In genomic region chr19:8451885-8452284, GRCh38 we compare ENCODE assay signal across 10 cellular contexts. TPM values are rescaled to one million over a fixed set of nuclear protein-coding genes. Genes with fewer than 3 reads are reported as not detected.
A peak's percentile ranks its signal among the peaks of the same experiment; 100 is the strongest.
DNase-seq lines count a peak whose midpoint lies in the region; ATAC-seq and TF ChIP-seq lines count a peak whose summit lies in the region.
"Had no signal": no experiment of that assay in that cellular context is flagged by ENCODE, and none has a peak within 500 bp of the region (broad histone marks: within the 10 kb centered on the region; RNA-seq: fewer than 3 reads in every experiment).

No MANE protein-coding gene starts in this region.

- H3K27me3 Mint-ChIP-seq in activated T-cell treated with anti-CD3 and anti-CD28 coated beads, Interleukin-2, amount 50 U/mL, for 72 hours (ENCODE audit: low read depth): no peaks in the 10 kb centered on the region
- H3K27me3 Mint-ChIP-seq in T-cell: no peaks in the 10 kb centered on the region
- no peaks in the 10 kb centered on the region for H3K27me3 Mint-ChIP-seq in stimulated activated naive CD8-positive, alpha-beta T cell treated with anti-CD3 and anti-CD28 coated beads, Interleukin-15, amount 100 ng/mL, for 72 hours

- H3K79me2 ChIP-seq in Karpas-422 (ENCODE audit: low read length): peaks cover 99% of the 10 kb centered on the region

- peaks cover 6 to 33% of the 10 kb centered on the region in 2 donors for H3K36me3 Mint-ChIP-seq in activated T-cell treated with anti-CD3 and anti-CD28 coated beads, Interleukin-2, amount 50 U/mL, for 72 hours (ENCODE audit: insufficient read depth in 2 of 2)
- peaks cover 32% of the 10 kb centered on the region for H3K36me3 Mint-ChIP-seq in T-cell

- H3K27me3 ChIP-seq in Karpas-422 (ENCODE audit: low read length) (no peaks in the 10 kb centered on the region), tibial nerve (no peaks in the 10 kb centered on the region)
- H3K27me3 ChIP-seq: right atrium auricular region had no signal

- CTCF ChIA-PET in T-cell (lab: Charles Lee): interaction anchor here in 1 of 2 donors (0.5 kb wide), 1 partner anchor 60 kb away, joined by 4 read pairs; no protein-coding TSS in a partner anchor

- TF ChIP-seq CTCF in foreskin fibroblast (IDR thresholded peaks at IDR 0.05; ENCODE audit: low read depth, low read length): no peak
- TF ChIP-seq CTCF in tibial nerve (IDR thresholded peaks at IDR 0.05): no peak

- peak; percentile 57 to 61 for ATAC-seq in activated T-cell treated with anti-CD3 and anti-CD28 coated beads, Interleukin-2, amount 50 U/mL, for 72 hours (replicated peaks in 1 of 2)
- ATAC-seq in T-cell (replicated peaks in 1 of 4): peak in 3 of 4 experiments; percentile 33 to 75 (median 37)
- peak; percentile 81 for ATAC-seq in stimulated activated naive CD8-positive, alpha-beta T cell treated with anti-CD3 and anti-CD28 coated beads, Interleukin-15, amount 100 ng/mL, for 72 hours

- H3K27ac ChIP-seq in Karpas-422 (ENCODE audit: low read length): no peak overlapping the region
- no peak overlapping the region for H3K27ac ChIP-seq in tibial nerve

- no peak overlapping the region for H3K4me2 ChIP-seq in Karpas-422 (ENCODE audit: low read depth, low read length, poor library complexity, severe bottlenecking)

- 70 to 73% methylated on average over 3 of the region's 3 CpGs for WGBS in tibial nerve, 2 donors

- H4K20me1 ChIP-seq in Karpas-422 (ENCODE audit: insufficient read depth, low read depth, low read length): peaks cover 81% of the 10 kb centered on the region

- TF ChIP-seq POLR2A in tibial nerve (IDR thresholded peaks at IDR 0.05): no peak

- peaks cover 35% of the 10 kb centered on the region for H3K36me3 ChIP-seq in Karpas-422 (ENCODE audit: insufficient read depth, low read length)
- peaks cover 0 to 19% (median 0%) of the 10 kb centered on the region in 3 donors for H3K36me3 ChIP-seq in tibial nerve

- H3K4me1 ChIP-seq in Karpas-422 (ENCODE audit: low read length) (peaks cover 14% of the 10 kb centered on the region), tibial nerve (peaks cover 0 to 85% (median 54%) of the 10 kb centered on the region in 4 donors)

- H3K4me3 Mint-ChIP-seq in activated T-cell treated with anti-CD3 and anti-CD28 coated beads, Interleukin-2, amount 50 U/mL, for 72 hours: peak overlapping the region; percentile 27 to 54
- peak overlapping the region; percentile 22 to 65 (median 31) for H3K4me3 Mint-ChIP-seq in T-cell
- peak overlapping the region; percentile 29 to 31 for H3K4me3 Mint-ChIP-seq in stimulated activated naive CD8-positive, alpha-beta T cell treated with anti-CD3 and anti-CD28 coated beads, Interleukin-15, amount 100 ng/mL, for 72 hours

- H3K9me3 ChIP-seq in Karpas-422 (ENCODE audit: low read length): no peaks in the 10 kb centered on the region
- no peaks in the 10 kb centered on the region for H3K9me3 ChIP-seq in tibial nerve
- H3K9me3 ChIP-seq: right atrium auricular region had no signal

- no peak for TF ChIP-seq EP300 in tibial nerve (IDR thresholded peaks at IDR 0.05)

- no peak overlapping the region for H3K9ac ChIP-seq in Karpas-422 (ENCODE audit: low read length)

- POLR2A ChIA-PET in T-cell (lab: Charles Lee): interaction anchor here in 1 of 2 donors (1.1 kb wide), 1 partner anchor 117 kb away, joined by 4 read pairs; no protein-coding TSS in a partner anchor

- no peak overlapping the region for H2AFZ ChIP-seq in Karpas-422 (ENCODE audit: low read length)

- intact Hi-C loops in posterior cingulate gyrus (cut with DNase I): no loop called here

- peak overlapping the region; percentile 58 for H3K27ac Mint-ChIP-seq in activated T-cell treated with anti-CD3 and anti-CD28 coated beads, Interleukin-2, amount 50 U/mL, for 72 hours
- H3K27ac Mint-ChIP-seq in T-cell: peak overlapping the region; percentile 55 to 70
- no peak overlapping the region for H3K27ac Mint-ChIP-seq in stimulated activated naive CD8-positive, alpha-beta T cell treated with anti-CD3 and anti-CD28 coated beads, Interleukin-15, amount 100 ng/mL, for 72 hours

- H3K9me3 Mint-ChIP-seq in activated T-cell treated with anti-CD3 and anti-CD28 coated beads, Interleukin-2, amount 50 U/mL, for 72 hours: no peaks in the 10 kb centered on the region
- no peaks in the 10 kb centered on the region for H3K9me3 Mint-ChIP-seq in T-cell
- no peaks in the 10 kb centered on the region for H3K9me3 Mint-ChIP-seq in stimulated activated naive CD8-positive, alpha-beta T cell treated with anti-CD3 and anti-CD28 coated beads, Interleukin-15, amount 100 ng/mL, for 72 hours

- H3K4me3 ChIP-seq in foreskin fibroblast (ENCODE audit: low read depth in 1 of 2, low read length in 2 of 2) (no peak overlapping the region), Karpas-422 (ENCODE audit: low read length) (no peak overlapping the region), tibial nerve (no peak overlapping the region)
- H3K4me3 ChIP-seq: right atrium auricular region had no signal

- peaks cover 96% of the 10 kb centered on the region for H3K4me1 Mint-ChIP-seq in activated T-cell treated with anti-CD3 and anti-CD28 coated beads, Interleukin-2, amount 50 U/mL, for 72 hours (ENCODE audit: low read depth)
- peaks cover 89 to 92% (median 89%) of the 10 kb centered on the region in 3 donors for H3K4me1 Mint-ChIP-seq in T-cell
- H3K4me1 Mint-ChIP-seq in stimulated activated naive CD8-positive, alpha-beta T cell treated with anti-CD3 and anti-CD28 coated beads, Interleukin-15, amount 100 ng/mL, for 72 hours: peaks cover 87% of the 10 kb centered on the region

- H3K9me2 ChIP-seq in Karpas-422 (replicated peaks; ENCODE audit: insufficient read depth, low read length): no peaks in the 10 kb centered on the region

- peak in 1 of 2 donors; percentile 18 for DNase-seq in activated T-cell treated with anti-CD3 and anti-CD28 coated beads, Interleukin-2, amount 50 U/mL, for 72 hours
- DNase-seq in activated T-cell treated with anti-CD3 and anti-CD28 coated beads, Interleukin-2, amount 50 U/mL, for 1 hour: no peak
- no peak for DNase-seq in T-cell
- peak; percentile 57 to 79 for DNase-seq in foreskin fibroblast
- DNase-seq in stimulated activated naive CD8-positive, alpha-beta T cell treated with anti-CD3 and anti-CD28 coated beads, Interleukin-15, amount 100 ng/mL, for 72 hours: peak in 1 of 2 donors; percentile 8
- no peak for DNase-seq in posterior cingulate gyrus
- DNase-seq in Karpas-422: no peak
- DNase-seq in tibial nerve (ENCODE audit: low spot score in 2 of 2): no peak
- DNase-seq: cerebellar nuclear complex had no signal

RNA-seq across cellular contexts. Expression of gene HNRNPM, which starts 7.1 kb away (rescaled TPM):
- total RNA-seq in activated T-cell treated with anti-CD3 and anti-CD28 coated beads, Interleukin-2, amount 50 U/mL, for 72 hours: 100 to 1,000 TPM; 168 to 183 TPM
- total RNA-seq in T-cell (100 to 1,000 TPM; 200 to 272 (median 213) TPM), tibial nerve (100 to 1,000 TPM; 139 to 251 (median 164) TPM)
- 34.4 and 94.9 TPM in 2 replicates for total RNA-seq in Karpas-422 (2014; rRNA removed; shearing (Covaris generic); ENCODE audit: low replicate concordance)

RNA-seq across cellular contexts. Expression of gene MARCHF2, which starts 38.8 kb away (rescaled TPM):
- 10 to 100 TPM; 12.1 to 13.0 TPM for total RNA-seq in activated T-cell treated with anti-CD3 and anti-CD28 coated beads, Interleukin-2, amount 50 U/mL, for 72 hours
- total RNA-seq in T-cell (10 to 100 TPM; 20.6 to 40.7 (median 35.6) TPM), tibial nerve (100 to 1,000 TPM; 149 to 242 (median 184) TPM)
- 10.1 and 31.2 TPM in 2 replicates for total RNA-seq in Karpas-422 (2014; rRNA removed; shearing (Covaris generic); ENCODE audit: low replicate concordance)

RNA-seq across cellular contexts. Expression of gene PRAM1, which starts 50.6 kb away (rescaled TPM):
- total RNA-seq in activated T-cell treated with anti-CD3 and anti-CD28 coated beads, Interleukin-2, amount 50 U/mL, for 72 hours: 1 to 10 TPM; 1.3 to 1.9 TPM
- total RNA-seq in T-cell (1 to 10 TPM; 2.2 to 5.1 (median 3.8) TPM), tibial nerve (1 to 10 TPM; 1.3 to 3.6 (median 1.6) TPM)
- not detected in 2 replicates for total RNA-seq in Karpas-422 (2014; rRNA removed; shearing (Covaris generic); ENCODE audit: low replicate concordance)

Comparison
In these comparisons a context has a peak if more than half of its experiments do, and no peak if none do; other contexts are left out.
1. DNase-seq: peak in foreskin fibroblast (2 of 2); none in activated T-cell treated with anti-CD3 and anti-CD28 coated beads, Interleukin-2, amount 50 U/mL, for 1 hour (single experiment), T-cell (0 of 34), posterior cingulate gyrus (0 of 10), Karpas-422 (single experiment) and tibial nerve (0 of 2).
2. H3K27ac Mint-ChIP-seq: peak in activated T-cell treated with anti-CD3 and anti-CD28 coated beads, Interleukin-2, amount 50 U/mL, for 72 hours (single experiment) and T-cell (2 of 2); none in stimulated activated naive CD8-positive, alpha-beta T cell treated with anti-CD3 and anti-CD28 coated beads, Interleukin-15, amount 100 ng/mL, for 72 hours (0 of 2).
3. Peak in every context shown above with its lines, with median percentiles within 50 percentile points of each other: ATAC-seq and H3K4me3 Mint-ChIP-seq.